Comparison of ENCODE assay signal across 12 cellular contexts in the genomic region with DNA sequence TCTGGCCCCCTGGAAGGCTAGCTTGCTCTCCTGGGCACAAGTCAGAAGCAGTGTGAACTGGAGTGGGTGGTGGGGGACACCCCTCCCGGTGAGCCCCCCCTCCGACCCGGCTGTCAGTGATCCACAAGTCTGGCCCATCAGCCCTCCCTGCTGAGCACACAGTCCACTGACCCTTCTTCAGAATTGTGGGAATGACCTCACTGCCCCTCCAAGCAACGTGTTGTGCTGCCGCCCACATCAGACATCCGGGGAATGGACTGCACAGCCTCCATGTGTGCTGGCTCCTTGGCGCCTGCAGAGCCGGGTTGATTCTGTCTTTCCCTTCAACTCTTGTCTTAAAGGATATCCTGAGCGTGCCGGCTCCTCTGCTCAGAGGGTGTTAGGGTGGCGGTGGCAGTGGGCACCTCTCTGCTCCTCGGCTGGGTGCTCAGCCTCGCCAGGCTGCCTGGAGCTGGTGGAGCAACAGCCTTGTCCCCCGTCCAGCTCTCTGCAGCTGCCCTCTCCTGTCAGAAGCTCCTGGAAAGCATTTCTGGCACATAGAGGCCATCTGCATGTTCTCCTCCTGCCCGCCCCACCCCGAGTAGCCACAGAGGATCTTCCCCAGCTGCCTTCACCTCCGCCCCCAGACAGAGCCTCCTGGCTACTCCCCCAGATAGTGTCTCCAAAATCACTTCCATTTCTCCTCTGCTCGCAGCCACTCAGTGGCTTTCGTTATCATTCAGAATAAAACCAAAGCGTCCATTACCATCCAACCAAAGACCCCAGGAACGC. TPM values are rescaled to one million over a fixed set of nuclear protein-coding genes. Genes with fewer than 3 reads are reported as not detected.
DNase-seq lines count a peak whose midpoint lies in the region; ATAC-seq and TF ChIP-seq lines count a peak whose summit lies in the region.
"Had no signal": no experiment of that assay in that cellular context is flagged by ENCODE, and none has a peak within 500 bp of the region (broad histone marks: within the 10 kb centered on the region; RNA-seq: fewer than 3 reads in every experiment).

No MANE protein-coding gene starts in this region.

- H3K36me3 ChIP-seq in HEK293 (ENCODE audit: control insufficient read depth in 2 of 2, insufficient read depth in 1 of 2, low read length in 2 of 2) (no peaks in the 10 kb centered on the region), mammary epithelial cell (ENCODE audit: insufficient read depth, low read length) (no peaks in the 10 kb centered on the region), Caco-2 (ENCODE audit: control insufficient read depth, insufficient read depth, low read length) (no peaks in the 10 kb centered on the region), trophoblast cell (ENCODE audit: control insufficient read depth in 1 of 2, insufficient read depth in 2 of 2, low read length in 2 of 2) (no peaks in the 10 kb centered on the region)

- no peak overlapping the region for H3K23ac ChIP-seq in trophoblast cell (ENCODE audit: low read length)

- no peak overlapping the region for H3K27ac ChIP-seq in HEK293 (ENCODE audit: extremely low read depth, low read depth, low read length)
- no peak overlapping the region for H3K27ac ChIP-seq in mammary epithelial cell (ENCODE audit: insufficient read depth, low read depth, low read length)
- H3K27ac ChIP-seq in trophoblast cell (ENCODE audit: low read depth, low read length): no peak overlapping the region

- no peaks in the 10 kb centered on the region for H4K20me1 ChIP-seq in mammary epithelial cell (ENCODE audit: insufficient read depth, low read length)

- H3K18ac ChIP-seq in trophoblast cell (ENCODE audit: low read length): no peak overlapping the region

- no peak overlapping the region for H3K14ac ChIP-seq in trophoblast cell (ENCODE audit: low read length)

- H2AFZ ChIP-seq in mammary epithelial cell (ENCODE audit: low read depth, low read length): peak overlapping the region; percentile 46
- no peak overlapping the region for H2AFZ ChIP-seq in trophoblast cell (ENCODE audit: insufficient read depth, low read length, poor library complexity)

- intact Hi-C loops in mammary epithelial cell (cut with micrococcal nuclease) (no loop called here), natural killer cell (cut with micrococcal nuclease) (no loop called here), Caco-2 (cut with micrococcal nuclease; ENCODE audit: unreplicated experiment) (no loop called here)

- H4K91ac ChIP-seq in trophoblast cell (ENCODE audit: low read depth, low read length): no peak overlapping the region

- H3K9me3 Mint-ChIP-seq in natural killer cell (no peaks in the 10 kb centered on the region), Caco-2 (ENCODE audit: unreplicated experiment) (no peaks in the 10 kb centered on the region), endothelial cell (ENCODE audit: unreplicated experiment) (no peaks in the 10 kb centered on the region)

- no peak overlapping the region for H2BK120ac ChIP-seq in trophoblast cell (ENCODE audit: insufficient read depth, low read length, poor library complexity)

- H3K36me3 Mint-ChIP-seq in natural killer cell (no peaks in the 10 kb centered on the region), Caco-2 (ENCODE audit: insufficient read depth, unreplicated experiment) (peaks cover 19% of the 10 kb centered on the region), endothelial cell (ENCODE audit: low read depth, unreplicated experiment) (no peaks in the 10 kb centered on the region)

- ATAC-seq in natural killer cell: no peak
- ATAC-seq: GM12878 had no signal

- TF ChIP-seq CTCF in AG10803 (conservative IDR thresholded peaks at IDR 0.05; ENCODE audit: low read length) (no peak), HEK293 (tag by site-specific recombination; IDR thresholded peaks at IDR 0.05) (no peak), mammary epithelial cell (conservative IDR thresholded peaks at IDR 0.05 in 1 of 2, IDR thresholded peaks at IDR 0.05 in 1 of 2; ENCODE audit: extremely low read depth in 1 of 2, insufficient read depth in 1 of 2, low read depth in 1 of 2, low read length in 2 of 2) (no peak), natural killer cell (IDR thresholded peaks at IDR 0.05) (no peak), Caco-2 (IDR thresholded peaks at IDR 0.05; ENCODE audit: insufficient read depth in 1 of 2, low read depth in 1 of 2, low read length in 1 of 2, severe bottlenecking in 1 of 2, unreplicated experiment in 1 of 2) (no peak), endothelial cell (IDR thresholded peaks at IDR 0.05; ENCODE audit: unreplicated experiment) (no peak)

- BruUV-seq in mammary epithelial cell (replicated peaks; lab: Mats Ljungman, UMichigan) (no TSS peak), Caco-2 (replicated peaks; lab: Mats Ljungman, UMichigan) (no TSS peak)

- H3K4me1 ChIP-seq in HEK293 (ENCODE audit: control insufficient read depth, insufficient read depth, low read length): peaks cover 10% of the 10 kb centered on the region
- H3K4me1 ChIP-seq in mammary epithelial cell (ENCODE audit: insufficient read depth, low read length): peaks cover 20% of the 10 kb centered on the region
- peaks cover 9% of the 10 kb centered on the region for H3K4me1 ChIP-seq in Caco-2
- peaks cover 5 to 7% of the 10 kb centered on the region in 2 experiments for H3K4me1 ChIP-seq in trophoblast cell (ENCODE audit: control insufficient read depth in 1 of 2, insufficient read depth in 2 of 2, low read length in 2 of 2)

- DNase-seq in AG10803 (ENCODE audit: low read depth) (peak; percentile 42), mammary epithelial cell (no peak), natural killer cell (no peak), Caco-2 (no peak), AML-193 (lab: John Stamatoyannopoulos, UW) (no peak), endothelial cell (ENCODE audit: low spot score) (no peak), trophoblast cell (no peak)
- DNase-seq: mesendoderm, NCI-H187 treated with DMSO at 0.1 percent for 48 hours had no signal

- no peak overlapping the region for H2BK12ac ChIP-seq in trophoblast cell (ENCODE audit: low read length)

- H3K9ac ChIP-seq in mammary epithelial cell (ENCODE audit: insufficient read depth, low read length) (no peak overlapping the region), trophoblast cell (ENCODE audit: low read length) (no peak overlapping the region)

- H3K9me3 ChIP-seq in HEK293 (ENCODE audit: control insufficient read depth, insufficient read depth, low read depth, low read length) (no peaks in the 10 kb centered on the region), mammary epithelial cell (replicated peaks; ENCODE audit: insufficient read depth, low read length) (no peaks in the 10 kb centered on the region), Caco-2 (no peaks in the 10 kb centered on the region), trophoblast cell (ENCODE audit: insufficient read depth, low read depth, low read length) (peaks cover 4% of the 10 kb centered on the region)

- H4K12ac ChIP-seq in trophoblast cell (ENCODE audit: low read depth, low read length): no peak overlapping the region

- CTCF ChIA-PET in HEK293 (lab: Yijun Ruan, JAX) (interaction anchor here (0.6 to 0.7 kb wide), 2 partner anchors 26 to 27 kb away, joined by 3 to 5 read pairs; no protein-coding TSS in a partner anchor), mammary epithelial cell (lab: Charles Lee; ENCODE audit: low non-redundant PET) (no interaction called here), Caco-2 (lab: Charles Lee) (no interaction called here)

- peak overlapping the region; percentile 47 for H3K4me3 Mint-ChIP-seq in natural killer cell
- no peak overlapping the region for H3K4me3 Mint-ChIP-seq in Caco-2 (ENCODE audit: unreplicated experiment)
- no peak overlapping the region for H3K4me3 Mint-ChIP-seq in endothelial cell (ENCODE audit: unreplicated experiment)

- H3K27me3 Mint-ChIP-seq in natural killer cell (ENCODE audit: low read depth in 2 of 2) (peaks cover 15 to 18% of the 10 kb centered on the region in 2 donors), Caco-2 (ENCODE audit: insufficient read depth, unreplicated experiment) (peaks cover 8% of the 10 kb centered on the region), endothelial cell (ENCODE audit: unreplicated experiment) (peaks cover 12% of the 10 kb centered on the region)

- H3K4me2 ChIP-seq in mammary epithelial cell (ENCODE audit: insufficient read depth, low read depth, low read length): no peak overlapping the region
- H3K4me2 ChIP-seq in trophoblast cell (ENCODE audit: low read length): no peak overlapping the region

- WGBS in mammary epithelial cell (ENCODE audit: low coverage, missing lambda C conversion rate): 26% methylated on average over 13 of the region's 21 CpGs
- WGBS in trophoblast cell (ENCODE audit: extremely low coverage, insufficient coverage, insufficient read length): no CpG with 5 or more reads among the region's 21 CpGs

- H3K27me3 ChIP-seq in mammary epithelial cell (ENCODE audit: insufficient read depth, low read length) (no peaks in the 10 kb centered on the region), Caco-2 (replicated peaks; ENCODE audit: control insufficient read depth, insufficient read depth, low read length) (no peaks in the 10 kb centered on the region), trophoblast cell (ENCODE audit: insufficient read depth, low read length) (no peaks in the 10 kb centered on the region)

- in situ Hi-C loops in mammary epithelial cell (cut with MboI; ENCODE audit: low sequenced_read_pairs in 2 of 2): no loop called here

- H2AK5ac ChIP-seq in trophoblast cell (ENCODE audit: low read length): no peak overlapping the region

- peaks cover 11% of the 10 kb centered on the region for H3K79me1 ChIP-seq in trophoblast cell (ENCODE audit: low read length)

- H3K4me3 ChIP-seq in AG10803 (ENCODE audit: low read length) (peak overlapping the region; percentile 9; the same call in 1 of the 2 replicates), HEK293 (ENCODE audit: low read depth, low read length) (no peak overlapping the region), mammary epithelial cell (replicated peaks in 1 of 3; ENCODE audit: insufficient read depth in 1 of 3, low read depth in 2 of 3, low read length in 3 of 3) (no peak overlapping the region), Caco-2 (ENCODE audit: low read depth, low read length) (no peak overlapping the region), trophoblast cell (ENCODE audit: low read depth, low read length) (no peak overlapping the region)
- H3K4me3 ChIP-seq: GM12878 had no signal

- no peaks in the 10 kb centered on the region for H3K79me2 ChIP-seq in mammary epithelial cell (ENCODE audit: insufficient read depth, low read length)
- peaks cover 7% of the 10 kb centered on the region for H3K79me2 ChIP-seq in trophoblast cell (ENCODE audit: control insufficient read depth, insufficient read depth, low read length, poor library complexity)

- POLR2A ChIA-PET in HEK293 (lab: Yijun Ruan, JAX): interaction anchor here (3.0 to 5.5 kb wide), 2 partner anchors 14 to 16 kb away, joined by 13 to 110 read pairs; a partner anchor contains a TSS
- POLR2A ChIA-PET in Caco-2 (lab: Charles Lee): no interaction called here

- no peak overlapping the region for H4K8ac ChIP-seq in trophoblast cell (ENCODE audit: low read depth, low read length)

- H3K4ac ChIP-seq in trophoblast cell (ENCODE audit: low read depth, low read length): no peak overlapping the region

- dilution Hi-C loops in mammary epithelial cell (cut with HindIII; ENCODE audit: low sequenced_read_pairs): no loop called here

- peak overlapping the region; percentile 34 to 99 for H3K27ac Mint-ChIP-seq in natural killer cell
- no peak overlapping the region for H3K27ac Mint-ChIP-seq in Caco-2 (ENCODE audit: unreplicated experiment)
- H3K27ac Mint-ChIP-seq in endothelial cell (ENCODE audit: unreplicated experiment): no peak overlapping the region

- no peak overlapping the region for H2BK5ac ChIP-seq in trophoblast cell (ENCODE audit: low read depth, low read length, poor library complexity)

- peaks cover 26% of the 10 kb centered on the region in 2 donors for H3K4me1 Mint-ChIP-seq in natural killer cell
- H3K4me1 Mint-ChIP-seq in Caco-2 (ENCODE audit: low read depth, unreplicated experiment): no peaks in the 10 kb centered on the region
- H3K4me1 Mint-ChIP-seq in endothelial cell (ENCODE audit: unreplicated experiment): peaks cover 17% of the 10 kb centered on the region

RNA-seq across cellular contexts. Expression of a gene that starts 19.8 kb away (rescaled TPM):
- total RNA-seq in mammary epithelial cell: under 1 TPM; 0.17 to 0.21 TPM
- polyA plus RNA-seq in mammary epithelial cell: 0.14 TPM
- not detected for polyA minus RNA-seq in mammary epithelial cell
- total RNA-seq in natural killer cell: 1 to 10 TPM; 1.0 to 2.2 (median 2.2) TPM
- 0.57 and 1.5 TPM in 2 replicates for total RNA-seq in Caco-2 (2022)
- 0.10 TPM for total RNA-seq in endothelial cell (ENCODE audit: unreplicated experiment)
- 0.06 and 0.14 TPM in 2 replicates for polyA plus RNA-seq in trophoblast cell (2013)
- total RNA-seq: GM12878, subcutaneous adipose tissue had no signal
- polyA plus RNA-seq: GM12878 had no signal

RNA-seq across cellular contexts. Expression of a gene that starts 41.7 kb away (rescaled TPM):
- total RNA-seq in mammary epithelial cell: 10 to 100 TPM; 19.5 to 22.6 TPM
- polyA plus RNA-seq in mammary epithelial cell: 14.4 TPM
- polyA minus RNA-seq in mammary epithelial cell: 16.7 TPM
- 10 to 100 TPM; 17.7 to 24.9 (median 18.8) TPM for total RNA-seq in natural killer cell
- 20.5 and 21.5 TPM in 2 replicates for total RNA-seq in Caco-2 (2022)
- total RNA-seq in endothelial cell (ENCODE audit: unreplicated experiment): 40.7 TPM
- polyA plus RNA-seq in trophoblast cell (2013): 18.5 and 18.8 TPM in 2 replicates

Comparison
In these comparisons a context has a peak if more than half of its experiments do, and no peak if none do; other contexts are left out.
1. H3K27ac Mint-ChIP-seq: peak in natural killer cell (2 of 2); none in Caco-2 (single experiment) and endothelial cell (single experiment).